In the genomic region with DNA sequence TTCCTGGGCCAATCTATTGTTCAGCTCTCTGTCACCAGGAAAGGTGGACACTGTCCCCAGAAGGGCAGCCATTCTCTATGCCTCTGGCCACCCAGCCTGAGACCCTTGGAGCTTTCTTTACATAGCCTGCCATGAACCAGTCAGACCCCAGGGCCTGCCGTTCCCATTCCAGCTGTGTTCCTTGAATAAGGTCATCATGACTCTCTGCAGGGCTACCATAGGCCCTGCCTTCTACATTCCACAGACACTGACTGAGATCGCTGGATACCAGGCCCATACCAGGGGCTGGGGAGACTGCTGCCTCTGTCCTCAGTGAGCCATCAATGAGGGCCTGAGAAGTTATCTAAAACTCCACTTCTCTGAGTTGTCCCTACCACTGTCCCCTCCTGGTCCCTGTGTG, we compare ENCODE assay signal across 19 cellular contexts.
DNase-seq lines count a peak whose midpoint lies in the region; ATAC-seq and TF ChIP-seq lines count a peak whose summit lies in the region.
"Had no signal": no experiment of that assay in that cellular context is flagged by ENCODE, and none has a peak within 500 bp of the region (broad histone marks: within the 10 kb centered on the region; RNA-seq: fewer than 3 reads in every experiment).

No MANE protein-coding gene starts in this region.

- H3K9me3 ChIP-seq in GM23248 (ENCODE audit: low read depth) = no peaks in the 10 kb centered on the region
- H3K9me3 ChIP-seq in adipocyte (ENCODE audit: control insufficient read depth, low read length) = no peaks in the 10 kb centered on the region
- H3K9me3 ChIP-seq: left ventricle myocardium inferior, neutrophil, Peyer's patch, tibial nerve had no signal

- H3K9ac ChIP-seq in GM23248 = no peak overlapping the region
- no peak overlapping the region for H3K9ac ChIP-seq in adipocyte (ENCODE audit: low read length)

- H4K20me1 ChIP-seq in GM23248 (ENCODE audit: insufficient read depth) = no peaks in the 10 kb centered on the region

- no peaks in the 10 kb centered on the region for H3K9me2 ChIP-seq in GM23248 (ENCODE audit: insufficient read depth)

- H3K4me3 ChIP-seq in GM23248 = no peak overlapping the region
- no peak overlapping the region for H3K4me3 ChIP-seq in adipocyte (ENCODE audit: low read length)
- H3K4me3 ChIP-seq: left ventricle myocardium inferior, Peyer's patch, tibial nerve had no signal

- no peak overlapping the region for H2AFZ ChIP-seq in GM23248

- CTCF ChIA-PET in HEK293T (lab: Yijun Ruan, JAX) = interaction anchor here (0.6 to 3.1 kb wide), 4 partner anchors 13 to 88 kb away, joined by 3 to 30 read pairs (median 4); no protein-coding TSS in a partner anchor

- no peaks in the 10 kb centered on the region for H3K36me3 ChIP-seq in GM23248 (ENCODE audit: low read depth)
- H3K36me3 ChIP-seq in adipocyte (ENCODE audit: control insufficient read depth, insufficient read depth, low read length, severe bottlenecking) = peaks cover 95% of the 10 kb centered on the region

- no peak for ATAC-seq in GM19397 (IDR thresholded peaks at IDR 0.05; ENCODE audit: unreplicated experiment)
- ATAC-seq: activated CD8-positive, alpha-beta T cell treated with anti-CD3 and anti-CD28 coated beads for 36 hours; stimulated activated naive CD8-positive, alpha-beta T cell treated with anti-CD3 and anti-CD28 coated beads, Interleukin-15, Interleukin-2, amounts not matched to agents 100 U/mL and 50 U/mL, for 24 hours had no signal

- H3K4me1 ChIP-seq in GM23248 (ENCODE audit: insufficient read depth) (no peaks in the 10 kb centered on the region), adipocyte (ENCODE audit: control insufficient read depth, insufficient read depth, low read length) (peaks cover 5% of the 10 kb centered on the region)

- no peaks in the 10 kb centered on the region for H3K27me3 ChIP-seq in GM23248 (replicated peaks; ENCODE audit: insufficient read depth)
- H3K27me3 ChIP-seq in adipocyte (replicated peaks; ENCODE audit: control insufficient read depth, insufficient read depth, low read length) = no peaks in the 10 kb centered on the region
- H3K27me3 ChIP-seq: neutrophil, Peyer's patch, tibial nerve had no signal

- no peaks in the 10 kb centered on the region for H3K79me2 ChIP-seq in GM23248 (ENCODE audit: insufficient read depth)

- DNase-seq in GM23248 = peak; percentile 27
- peak; percentile 81 for DNase-seq in adipocyte (ENCODE audit: low read depth)
- peak; percentile 25 for DNase-seq in iris pigment epithelial cell (ENCODE audit: low read depth)
- no peak for DNase-seq in NOMO-1 (lab: John Stamatoyannopoulos, UW; ENCODE audit: unreplicated experiment in 2 of 2)
- no peak for DNase-seq in HEK293T (ENCODE audit: extremely low spot score)
- no peak for DNase-seq in LoVo (ENCODE audit: low spot score)
- DNase-seq: activated CD4-positive, CD25-positive, alpha-beta regulatory T cell; activated CD8-positive, alpha-beta T cell treated with anti-CD3 and anti-CD28 coated beads for 36 hours; activated naive CD4-positive, alpha-beta T cell treated with anti-CD3 and anti-CD28 coated beads for 36 hours; activated T-cell treated with anti-CD3 and anti-CD28 coated beads, Interleukin-2, amount 50 U/mL, for 24 hours; glutamatergic neuron; left ventricle myocardium inferior; NCI-H226; Peyer's patch; small intestine; stimulated activated naive CD8-positive, alpha-beta T cell treated with anti-CD3 and anti-CD28 coated beads, Interleukin-15, Interleukin-2, amounts not matched to agents 100 U/mL and 50 U/mL, for 24 hours had no signal

- H3F3A ChIP-seq in GM23248 (ENCODE audit: insufficient read depth) = no peaks in the 10 kb centered on the region

- POLR2A ChIA-PET in HEK293T (lab: Yijun Ruan, JAX) = interaction anchor here (0.7 kb wide), 1 partner anchor 23 kb away, joined by 3 read pairs; no protein-coding TSS in a partner anchor

- no peak overlapping the region for H3K4me2 ChIP-seq in GM23248 (ENCODE audit: unreplicated experiment)

- in situ Hi-C loops in GM23248 (cut with MboI) = loop anchor here (5.0 to 25.0 kb wide), 2 partner anchors 86 to 546 kb away; no protein-coding TSS in a partner anchor

- no peak overlapping the region for H3K27ac ChIP-seq in GM23248
- H3K27ac ChIP-seq: left ventricle myocardium inferior, neutrophil, Peyer's patch, tibial nerve had no signal

- 57 to 64% methylated on average over 2 of the region's 2 CpGs for WGBS in GM23248 (ENCODE audit: low coverage in 1 of 2, low lambda C conversion rate in 2 of 2, missing lambda C conversion rate in 2 of 2), 2 experiments

TF ChIP-seq in HEK293T, 16 proteins besides CTCF, POLR2A, EP300 and RAD21:
- TF ChIP-seq, protein P1, sequence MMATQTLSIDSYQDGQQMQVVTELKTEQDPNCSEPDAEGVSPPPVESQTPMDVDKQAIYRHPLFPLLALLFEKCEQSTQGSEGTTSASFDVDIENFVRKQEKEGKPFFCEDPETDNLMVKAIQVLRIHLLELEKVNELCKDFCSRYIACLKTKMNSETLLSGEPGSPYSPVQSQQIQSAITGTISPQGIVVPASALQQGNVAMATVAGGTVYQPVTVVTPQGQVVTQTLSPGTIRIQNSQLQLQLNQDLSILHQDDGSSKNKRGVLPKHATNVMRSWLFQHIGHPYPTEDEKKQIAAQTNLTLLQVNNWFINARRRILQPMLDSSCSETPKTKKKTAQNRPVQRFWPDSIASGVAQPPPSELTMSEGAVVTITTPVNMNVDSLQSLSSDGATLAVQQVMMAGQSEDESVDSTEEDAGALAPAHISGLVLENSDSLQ (IDR thresholded peaks at IDR 0.05) = no peak
- TF ChIP-seq ELF4 (IDR thresholded peaks at IDR 0.05) = no peak
- no peak for TF ChIP-seq CTBP1 (IDR thresholded peaks at IDR 0.05; ENCODE audit: borderline replicate concordance)
- no peak for TF ChIP-seq LEF1 (IDR thresholded peaks at IDR 0.05; ENCODE audit: borderline replicate concordance)
- no peak for TF ChIP-seq TARDBP (IDR thresholded peaks at IDR 0.05)
- no peak for TF ChIP-seq BHLHE40 (IDR thresholded peaks at IDR 0.05; ENCODE audit: borderline replicate concordance)
- no peak for TF ChIP-seq L3MBTL2 (conservative IDR thresholded peaks at IDR 0.05)
- TF ChIP-seq SP1 (IDR thresholded peaks at IDR 0.05) = no peak
- TF ChIP-seq FOXK2 (IDR thresholded peaks at IDR 0.05) = no peak
TF ChIP-seq in HEK293T: peak in this region for 0.

Comparison
In these comparisons a context has a peak if more than half of its experiments do, and no peak if none do; other contexts are left out.
1. DNase-seq: peak in GM23248 (single experiment), adipocyte (single experiment) and iris pigment epithelial cell (single experiment); none in NOMO-1 (0 of 2), HEK293T (single experiment) and LoVo (single experiment).